Comparison of ENCODE assay signal across 1 cellular context in genomic region chr21:45343891-45344290, GRCh38.
TF ChIP-seq lines count a peak whose summit lies in the region.

No MANE protein-coding gene starts in this region.

TF ChIP-seq in H1, 55 proteins besides CTCF, POLR2A, EP300 and RAD21:
- no peak for TF ChIP-seq TBP (IDR thresholded peaks at IDR 0.05; ENCODE audit: low read depth, low read length)
- no peak for TF ChIP-seq TEAD4 (IDR thresholded peaks at IDR 0.05; ENCODE audit: low read depth, low read length)
- TF ChIP-seq ASH2L (IDR thresholded peaks at IDR 0.05; ENCODE audit: low read length): no peak
- no peak for TF ChIP-seq CHD1 (IDR thresholded peaks at IDR 0.05; ENCODE audit: low read depth, low read length)
- no peak for TF ChIP-seq CREB1 (IDR thresholded peaks at IDR 0.05)
- no peak for TF ChIP-seq TCF12 (IDR thresholded peaks at IDR 0.05; ENCODE audit: low read depth, low read length)
- TF ChIP-seq KDM1A (IDR thresholded peaks at IDR 0.05; ENCODE audit: borderline replicate concordance, low read length): no peak
- no peak for TF ChIP-seq SIRT6 (IDR thresholded peaks at IDR 0.05; ENCODE audit: low read length)
- TF ChIP-seq EGR1 (IDR thresholded peaks at IDR 0.05; ENCODE audit: borderline replicate concordance, low read depth, low read length): no peak
- no peak for TF ChIP-seq HDAC6 (IDR thresholded peaks at IDR 0.05; ENCODE audit: low read depth, low read length)
